10 cellular contexts compared by ENCODE assay signal in genomic region chr12:52119398-52120254, GRCh38. TPM values are rescaled to one million over a fixed set of nuclear protein-coding genes. Genes with fewer than 3 reads are reported as not detected.
DNase-seq lines count a peak whose midpoint lies in the region; ATAC-seq, FAIRE-seq and TF ChIP-seq lines count a peak whose summit lies in the region.
"Had no signal": no experiment of that assay in that cellular context is flagged by ENCODE, and none has a peak within 500 bp of the region (broad histone marks: within the 10 kb centered on the region; RNA-seq: fewer than 3 reads in every experiment).

No MANE protein-coding gene starts in this region.

- no peaks in the 10 kb centered on the region for H4K20me1 ChIP-seq in GM12878 (ENCODE audit: control insufficient read depth, insufficient read depth)

- intact Hi-C loops in GM12878 (cut with micrococcal nuclease; ENCODE audit: unreplicated experiment), result no loop called here

- H3K4me3 ChIP-seq in HFF-Myc (replicated peaks; ENCODE audit: low read depth, low read length) (no peak overlapping the region), GM12878 (peak overlapping the region; percentile 22; the same call in 1 of the 2 replicates), liver (ENCODE audit: low read depth in 1 of 3, low read length in 3 of 3) (no peak overlapping the region)
- H3K4me3 ChIP-seq: SJCRH30 had no signal

- no peaks in the 10 kb centered on the region for H3K27me3 ChIP-seq in GM12878 (replicated peaks in 1 of 2; ENCODE audit: control insufficient read depth in 2 of 2, insufficient read depth in 2 of 2, low read length in 1 of 2)
- no peaks in the 10 kb centered on the region for H3K27me3 ChIP-seq in liver (ENCODE audit: control insufficient read depth in 4 of 4, insufficient read depth in 4 of 4, low read length in 3 of 4)

- peak overlapping the region; percentile 58 for H3K9ac ChIP-seq in GM12878 (ENCODE audit: control insufficient read depth, insufficient read depth, low read length)
- H3K9ac ChIP-seq in liver (ENCODE audit: low read depth in 1 of 2, low read length in 2 of 2), result no peak overlapping the region

- peak overlapping the region; percentile 50 for H2AFZ ChIP-seq in GM12878 (ENCODE audit: control insufficient read depth, low read depth, low read length)

- POLR2A ChIA-PET in GM12878 (lab: Charles Lee), result interaction anchor here (0.7 to 2.8 kb wide), 4 partner anchors 46 to 730 kb away, joined by 3 to 9 read pairs (median 4); no protein-coding TSS in a partner anchor

- WGBS in GM12878 (ENCODE audit: insufficient coverage, insufficient replicate concordance, low lambda C conversion rate, missing lambda C conversion rate), result 21% methylated on average over 23 of the region's 23 CpGs
- WGBS in liver, result 11% methylated on average over 23 of the region's 23 CpGs

- DNase-seq in COR-L47 (lab: John Stamatoyannopoulos, UW) (peak; percentile 71), HFF-Myc (ENCODE audit: extremely low read depth, low read depth) (no peak), RCC 7860 (ENCODE audit: low spot score) (peak; percentile 5), GM12878 (ENCODE audit: low read depth, low spot score) (no peak)

- H3K4me1 ChIP-seq in GM12878 (ENCODE audit: control insufficient read depth, insufficient read depth, low read length) (peaks cover 60% of the 10 kb centered on the region), liver (ENCODE audit: control insufficient read depth in 4 of 4, insufficient read depth in 4 of 4, low read length in 3 of 4) (peaks cover 10 to 52% (median 40%) of the 10 kb centered on the region in 4 donors)
- H3K4me1 ChIP-seq: SJCRH30 had no signal

- H3K79me2 ChIP-seq in GM12878 (ENCODE audit: control insufficient read depth, insufficient read depth, low read length), result peaks cover 2% of the 10 kb centered on the region; the same call in 1 of the 2 replicates

- H3K36me3 ChIP-seq in GM12878 (ENCODE audit: control insufficient read depth in 2 of 2, insufficient read depth in 2 of 2, low read length in 1 of 2) (no peaks in the 10 kb centered on the region), liver (ENCODE audit: control insufficient read depth in 4 of 4, insufficient read depth in 3 of 4, low read depth in 1 of 4, low read length in 3 of 4) (no peaks in the 10 kb centered on the region)
- H3K36me3 ChIP-seq: neutrophil, SJCRH30 had no signal

- no peaks in the 10 kb centered on the region for H3K9me3 ChIP-seq in GM12878 (replicated peaks; ENCODE audit: control insufficient read depth, insufficient read depth, low read length)
- no peaks in the 10 kb centered on the region for H3K9me3 ChIP-seq in liver (ENCODE audit: control insufficient read depth in 4 of 4, low read length in 3 of 4)
- H3K9me3 ChIP-seq: neutrophil, SJCRH30 had no signal

- no TSS peak for BruUV-seq in GM12878 (replicated peaks; lab: Mats Ljungman, UMichigan)

- TF ChIP-seq CTCF in HFF-Myc (IDR thresholded peaks at IDR 0.05; ENCODE audit: low read depth, low read length, missing control alignments) (peak; percentile 66), GM12878 (IDR thresholded peaks at IDR 0.05 in 2 of 3, conservative IDR thresholded peaks at IDR 0.05 in 1 of 3; ENCODE audit: control insufficient read depth in 2 of 3, extremely low read depth in 1 of 3, insufficient read depth in 1 of 3, low read depth in 3 of 3, low read length in 3 of 3) (peak; percentile 56 to 76 (median 62)), liver (IDR thresholded peaks at IDR 0.05; ENCODE audit: low read depth, low read length, missing input control) (peak; percentile 58)

- 0 out of 2 replicates have a peak, but pooled peaks have one; percentile 33 for TF ChIP-seq POLR2A in GM12878 (IDR thresholded peaks at IDR 0.05; ENCODE audit: low read depth, low read length)

- TF ChIP-seq EP300 in GM12878 (IDR thresholded peaks at IDR 0.05; ENCODE audit: borderline replicate concordance in 1 of 2, control insufficient read depth in 1 of 2, low read depth in 2 of 2, low read length in 2 of 2), result no peak

- CTCF ChIA-PET in GM12878 (lab: Yijun Ruan, JAX), result interaction anchor here (0.7 to 5.3 kb wide), 16 partner anchors 9 to 390 kb away, joined by 3 to 395 read pairs (median 6); partner anchors contain the start of genes ATG101 and SMIM41

- TF ChIP-seq RAD21 in GM12878 (IDR thresholded peaks at IDR 0.05; ENCODE audit: insufficient read depth, low read depth, low read length) (peak; percentile 32; the same call in 1 of the 2 replicates), liver (IDR thresholded peaks at IDR 0.05) (peak; percentile 62 to 78)

- peak; percentile 42 for ATAC-seq in GM12878
- ATAC-seq in GM19455 (IDR thresholded peaks at IDR 0.05; ENCODE audit: unreplicated experiment), result no peak
- no peak for ATAC-seq in GM18909 (IDR thresholded peaks at IDR 0.05; ENCODE audit: poor library complexity, unreplicated experiment)
- no peak for ATAC-seq in HG03175 (IDR thresholded peaks at IDR 0.05; ENCODE audit: unreplicated experiment)

- SMC1A ChIA-PET in GM12878 (lab: Charles Lee; ENCODE audit: uncharacterized antibody, unreplicated experiment), result interaction anchor here (0.9 to 11.3 kb wide), 5 partner anchors 35 to 148 kb away, joined by 4 to 320 read pairs (median 11); no protein-coding TSS in a partner anchor

- peak overlapping the region; percentile 87 for H3K27ac ChIP-seq in GM12878 (ENCODE audit: control insufficient read depth, insufficient read depth)
- H3K27ac ChIP-seq in liver (ENCODE audit: low read depth in 1 of 2, low read length in 2 of 2), result peak overlapping the region; percentile 65 to 67
- H3K27ac ChIP-seq: neutrophil, SJCRH30 had no signal

- FAIRE-seq in RCC 7860 (lab: Jason Lieb, UNC) (no peak), GM12878 (lab: Jason Lieb, UNC) (no peak)

- peak overlapping the region; percentile 87 for H3K4me2 ChIP-seq in GM12878 (ENCODE audit: control insufficient read depth, insufficient read depth)

- RAD21 ChIA-PET in GM12878 (lab: Charles Lee; ENCODE audit: unreplicated experiment), result interaction anchor here (0.6 to 5.1 kb wide), 7 partner anchors 37 to 688 kb away, joined by 3 to 151 read pairs (median 14); partner anchors contain the start of gene NR4A1

- in situ Hi-C loops in GM12878 (cut with MboI), result loop anchor here (5.0 kb wide), 1 partner anchor 92 kb away; no protein-coding TSS in a partner anchor

TF ChIP-seq in GM12878, 131 proteins besides CTCF, POLR2A, EP300 and RAD21 (continues in another document):
- TF ChIP-seq HDGF (IDR thresholded peaks at IDR 0.05) (peak; percentile 69), ATF3 (IDR thresholded peaks at IDR 0.05; ENCODE audit: borderline replicate concordance, extremely low read depth, low read depth, low read length) (0 out of 2 replicates have a peak, but pooled peaks have one; percentile 23), SMC3 (IDR thresholded peaks at IDR 0.05; ENCODE audit: borderline replicate concordance, low read length) (peak; percentile 17; the same call in 1 of the 2 replicates)

TF ChIP-seq in liver, 16 proteins besides CTCF, POLR2A, EP300 and RAD21 (continues in another document):
- TF ChIP-seq NR2F2 (IDR thresholded peaks at IDR 0.05), result peak; percentile 48
- TF ChIP-seq YY1 (IDR thresholded peaks at IDR 0.05), result peak; percentile 10

RNA-seq across cellular contexts. Expression of gene SMIM41, which starts 40.1 kb away (rescaled TPM):
- 0.27 TPM in 1 of 2 replicates, not detected in the other for total RNA-seq in GM12878 (2013; cell fraction: nucleolus; rRNA removed)
- total RNA-seq in GM12878 (2014; rRNA removed) (not detected in 2 replicates), GM12878 (2014; rRNA removed; fragmentation: Illumina TruSeq; extraction: Trizol) (not detected in 2 replicates), GM12878 (2021) (0.19 TPM in 1 of 2 replicates, not detected in the other), liver (under 1 TPM in 1 of 2 donors, not detected in 1; 0.50 TPM)
- not detected for polyA plus RNA-seq in GM12878 (2011; ENCODE audit: low read depth)
- polyA plus RNA-seq in GM12878 (2011; rRNA removed) (not detected in 2 replicates), GM12878 (2014; fragmentation: Illumina TruSeq; extraction: Trizol) (not detected in 2 replicates), GM12878 (2014; fragmentation: Nextera tagmentation; extraction: Ambion mirVana) (not detected), GM12878 (2014; rRNA removed) (not detected in 2 replicates), GM12878 (2016; fragmentation: Nextera tagmentation; extraction: Ambion mirVana) (not detected), liver (under 1 TPM; 0.03 to 0.24 TPM)
- polyA plus RNA-seq in GM12878 (2011; cell fraction: cytosol; rRNA removed), result not detected in 2 replicates
- polyA plus RNA-seq in GM12878 (2011; cell fraction: nucleus; rRNA removed), result not detected in 2 replicates
- not detected in 2 replicates for polyA plus RNA-seq in GM12878 (2012)
- polyA minus RNA-seq in GM12878 (2011; rRNA and poly(A)+ RNA removed), result not detected in 2 replicates
- polyA minus RNA-seq in GM12878 (2011; cell fraction: cytosol; rRNA and poly(A)+ RNA removed), result not detected in 2 replicates
- polyA minus RNA-seq in GM12878 (2011; cell fraction: nucleus; rRNA and poly(A)+ RNA removed), result 0.86 TPM in 1 of 2 replicates, not detected in the other
- total RNA-seq: SJCRH30 had no signal

RNA-seq across cellular contexts. Expression of gene ATG101, which starts 49.8 kb away (rescaled TPM):
- 13.7 and 15.2 TPM in 2 replicates for total RNA-seq in GM12878 (2013; cell fraction: nucleolus; rRNA removed)
- total RNA-seq in GM12878 (2014; rRNA removed), result 44.5 and 44.8 TPM in 2 replicates
- 21.5 and 21.9 TPM in 2 replicates for total RNA-seq in GM12878 (2014; rRNA removed; fragmentation: Illumina TruSeq; extraction: Trizol)
- 33.8 and 36.5 TPM in 2 replicates for total RNA-seq in GM12878 (2021)
- 21.8 TPM for polyA plus RNA-seq in GM12878 (2011; ENCODE audit: low read depth)
- 31.4 and 49.8 TPM in 2 replicates for polyA plus RNA-seq in GM12878 (2011; rRNA removed)
- 64.4 and 85.9 TPM in 2 replicates for polyA plus RNA-seq in GM12878 (2011; cell fraction: cytosol; rRNA removed)
- 34.2 and 44.8 TPM in 2 replicates for polyA plus RNA-seq in GM12878 (2011; cell fraction: nucleus; rRNA removed)
- polyA plus RNA-seq in GM12878 (2012), result 26.6 and 32.8 TPM in 2 replicates
- 10.4 and 26.0 TPM in 2 replicates for polyA plus RNA-seq in GM12878 (2014; fragmentation: Illumina TruSeq; extraction: Trizol)
- 1 to 10 TPM; 2.7 to 5.6 TPM for polyA plus RNA-seq in GM12878 (2014; fragmentation: Nextera tagmentation; extraction: Ambion mirVana)
- polyA plus RNA-seq in GM12878 (2014; rRNA removed), result 42.7 and 43.1 TPM in 2 replicates
- 10 to 100 TPM; 34.1 to 40.5 TPM for polyA plus RNA-seq in GM12878 (2016; fragmentation: Nextera tagmentation; extraction: Ambion mirVana)
- polyA minus RNA-seq in GM12878 (2011; rRNA and poly(A)+ RNA removed), result 48.9 and 54.6 TPM in 2 replicates
- 9.0 and 11.8 TPM in 2 replicates for polyA minus RNA-seq in GM12878 (2011; cell fraction: cytosol; rRNA and poly(A)+ RNA removed)
- polyA minus RNA-seq in GM12878 (2011; cell fraction: nucleus; rRNA and poly(A)+ RNA removed), result 12.6 and 24.2 TPM in 2 replicates
- 10 to 100 TPM; 12.9 to 28.4 TPM for total RNA-seq in liver
- 10 to 100 TPM; 30.5 to 31.8 TPM for polyA plus RNA-seq in liver

Comparison
In these comparisons a context has a peak if more than half of its experiments do, and no peak if none do; other contexts are left out.
1. DNase-seq: peak in COR-L47 (single experiment) and RCC 7860 (single experiment); none in HFF-Myc (single experiment) and GM12878 (single experiment).
2. Peak in every context shown above with its lines, with median percentiles within 50 percentile points of each other: CTCF ChIP-seq.